9 cellular contexts compared by ENCODE assay signal in genomic region chr15:51759557-51760070, GRCh38. TPM values are rescaled to one million over a fixed set of nuclear protein-coding genes. Genes with fewer than 3 reads are reported as not detected.
DNase-seq lines count a peak whose midpoint lies in the region; ATAC-seq and TF ChIP-seq lines count a peak whose summit lies in the region.
"Had no signal": no experiment of that assay in that cellular context is flagged by ENCODE, and none has a peak within 500 bp of the region (broad histone marks: within the 10 kb centered on the region; RNA-seq: fewer than 3 reads in every experiment).

No MANE protein-coding gene starts in this region.

- no TSS peak for BruUV-seq in IMR-90 (replicated peaks; lab: Mats Ljungman, UMichigan)

- 0 out of 2 replicates have a peak overlapping the region, but pooled peaks have one; percentile 3 for H2BK20ac ChIP-seq in IMR-90 (ENCODE audit: low read depth, low read length)

- no peak for TF ChIP-seq POLR2A in IMR-90 (IDR thresholded peaks at IDR 0.05; ENCODE audit: low read depth, low read length)

- peak overlapping the region; percentile 13; the same call in 1 of the 2 replicates for H3K4ac ChIP-seq in IMR-90 (ENCODE audit: low read depth, low read length)

- no peak overlapping the region for H2BK15ac ChIP-seq in IMR-90 (ENCODE audit: low read depth, low read length)

- H3K4me3 ChIP-seq in IMR-90 (ENCODE audit: insufficient read depth, low read depth, low read length), result no peak overlapping the region
- no peak overlapping the region for H3K4me3 ChIP-seq in lung

- no peak overlapping the region for H3K9ac ChIP-seq in IMR-90 (ENCODE audit: low read depth, low read length)

- no peak overlapping the region for H4K8ac ChIP-seq in IMR-90 (ENCODE audit: low read depth in 2 of 2, low read length in 2 of 2)

- no CpG with 5 or more reads among the region's 3 CpGs for WGBS in IMR-90 (ENCODE audit: extremely low coverage in 2 of 2, insufficient read length in 1 of 2), 2 experiments
- 36 to 45% methylated on average over 3 of the region's 3 CpGs for WGBS in lung, 2 donors

- no peak overlapping the region for H4K5ac ChIP-seq in IMR-90 (ENCODE audit: low read depth, low read length)

- no peak overlapping the region for H3K23ac ChIP-seq in IMR-90 (ENCODE audit: low read depth, low read length)

- H3K27me3 ChIP-seq in IMR-90 (ENCODE audit: control insufficient read depth, insufficient read depth, low read length) (no peaks in the 10 kb centered on the region), lung (ENCODE audit: control insufficient read depth, insufficient read depth) (no peaks in the 10 kb centered on the region)

- H2AK5ac ChIP-seq in IMR-90 (ENCODE audit: low read depth, low read length), result no peak overlapping the region

- H3K9me1 ChIP-seq in IMR-90 (ENCODE audit: insufficient read depth, low read length), result peaks cover 7% of the 10 kb centered on the region

- no peak overlapping the region for H2BK120ac ChIP-seq in IMR-90 (ENCODE audit: low read depth, low read length)

- TF ChIP-seq CTCF in IMR-90 (conservative IDR thresholded peaks at IDR 0.05; ENCODE audit: low read depth, low read length) (0 out of 2 replicates have a peak, but pooled peaks have one; percentile 7), lung (IDR thresholded peaks at IDR 0.05; ENCODE audit: control extremely low read depth, extremely low read depth) (no peak)

- DNase-seq in DMS 273 treated with DMSO at 0.1 percent for 48 hours (lab: John Stamatoyannopoulos, UW), result peak; percentile 18
- DNase-seq in IMR-90, result peak; percentile 97
- DNase-seq in astrocyte of the hippocampus (ENCODE audit: low read depth, low spot score), result peak; percentile 94
- DNase-seq in lung (ENCODE audit: low spot score), result peak; percentile 77
- DNase-seq in germinal center (ENCODE audit: low spot score), result no peak
- no peak for DNase-seq in KG1 (lab: John Stamatoyannopoulos, UW)
- no peak for DNase-seq in HK-2 (ENCODE audit: unreplicated experiment)

- no peak overlapping the region for H3K18ac ChIP-seq in IMR-90 (ENCODE audit: low read depth, low read length)

- H2AK9ac ChIP-seq in IMR-90 (replicated peaks; ENCODE audit: low read depth, low read length, poor library complexity), result no peak overlapping the region

- no peaks in the 10 kb centered on the region for H3K9me3 ChIP-seq in IMR-90 (ENCODE audit: control insufficient read depth, insufficient read depth, low read length)
- no peaks in the 10 kb centered on the region for H3K9me3 ChIP-seq in lung (ENCODE audit: control insufficient read depth in 2 of 2, insufficient read depth in 1 of 2, low read length in 1 of 2)

- no peak overlapping the region for H3K14ac ChIP-seq in IMR-90 (replicated peaks; ENCODE audit: low read depth, low read length)

- H3K27ac ChIP-seq in IMR-90 (ENCODE audit: insufficient read depth, low read length), result peak overlapping the region; percentile 34; the same call in 1 of the 2 replicates
- H3K27ac ChIP-seq in lung (ENCODE audit: low read depth in 1 of 2, low read length in 1 of 2), result no peak overlapping the region
- H3K27ac ChIP-seq: HL-60 had no signal

- H3K4me1 ChIP-seq in IMR-90 (ENCODE audit: control insufficient read depth, insufficient read depth, low read length), result peaks cover 9% of the 10 kb centered on the region
- H3K4me1 ChIP-seq in lung (ENCODE audit: control insufficient read depth in 2 of 2, insufficient read depth in 2 of 2, low read length in 2 of 2), result peaks cover 4 to 5% of the 10 kb centered on the region in 2 donors

- POLR2A ChIA-PET in IMR-90 (lab: Charles Lee; ENCODE audit: unreplicated experiment), result interaction anchor here (0.6 kb wide), 1 partner anchor 663 kb away, joined by 4 read pairs; no protein-coding TSS in a partner anchor

- peaks cover 13% of the 10 kb centered on the region; the same call in 1 of the 2 replicates for H4K20me1 ChIP-seq in IMR-90 (ENCODE audit: insufficient read depth, low read length)

- in situ Hi-C loops in IMR-90 (cut with MboI; ENCODE audit: low sequenced_read_pairs), result no loop called here

- intact Hi-C loops in IMR-90 (cut with micrococcal nuclease), result loop anchor here (2.0 to 5.0 kb wide), 2 partner anchors 23 to 72 kb away; partner anchors contain the start of gene LYSMD2

- CTCF ChIA-PET in IMR-90 (lab: Yijun Ruan, JAX), result interaction anchor here (0.6 to 0.8 kb wide), 2 partner anchors 78 to 109 kb away, joined by 3 read pairs; partner anchors contain the start of gene SCG3

- ATAC-seq in IMR-90 (ENCODE audit: low read depth) (peak; percentile 93), lung (ENCODE audit: insufficient read depth, low FRiP score) (no peak), GM18870 (IDR thresholded peaks at IDR 0.05; ENCODE audit: unreplicated experiment) (no peak)

- H3K79me1 ChIP-seq in IMR-90 (ENCODE audit: low read depth in 1 of 2, low read length in 2 of 2), result peaks cover 6 to 23% of the 10 kb centered on the region in 2 experiments; a peak in 3 of 4 replicates

- peak overlapping the region; percentile 33 for H2BK5ac ChIP-seq in IMR-90 (ENCODE audit: low read depth, low read length, poor library complexity, severe bottlenecking)

- no peak overlapping the region for H4K91ac ChIP-seq in IMR-90 (ENCODE audit: insufficient read depth, low read depth, low read length)

- no peak overlapping the region for H3K56ac ChIP-seq in IMR-90 (ENCODE audit: extremely low read depth, insufficient read depth, low read length)

- no peak for TF ChIP-seq RAD21 in IMR-90 (IDR thresholded peaks at IDR 0.05; ENCODE audit: low read length)

- peak overlapping the region; percentile 46 for H2AFZ ChIP-seq in IMR-90 (replicated peaks; ENCODE audit: low read length, poor library complexity)

- peak overlapping the region; percentile 3; the same call in 1 of the 2 replicates for H3K4me2 ChIP-seq in IMR-90 (ENCODE audit: low read depth, low read length)

- no peaks in the 10 kb centered on the region for H3K36me3 ChIP-seq in IMR-90 (ENCODE audit: control insufficient read depth, insufficient read depth, low read length)
- no peaks in the 10 kb centered on the region for H3K36me3 ChIP-seq in lung (ENCODE audit: control insufficient read depth in 2 of 2, insufficient read depth in 2 of 2, low read length in 2 of 2)

- dilution Hi-C loops in IMR-90 (cut with HindIII; ENCODE audit: low sequenced_read_pairs, unreplicated experiment), result no loop called here

TF ChIP-seq in IMR-90, 13 proteins besides CTCF, POLR2A, EP300 and RAD21:
- TF ChIP-seq NFE2L2 (IDR thresholded peaks at IDR 0.05; ENCODE audit: low read depth, low read length) (no peak), RFX5 (IDR thresholded peaks at IDR 0.05; ENCODE audit: low read depth, low read length) (no peak), BHLHE40 (IDR thresholded peaks at IDR 0.05; ENCODE audit: low read depth, low read length) (no peak), FOS (IDR thresholded peaks at IDR 0.05; ENCODE audit: low read depth, low read length) (no peak), MAFK (IDR thresholded peaks at IDR 0.05; ENCODE audit: low read depth, low read length) (no peak), USF2 (IDR thresholded peaks at IDR 0.05; ENCODE audit: low read depth, low read length) (no peak), MXI1 (IDR thresholded peaks at IDR 0.05; ENCODE audit: borderline replicate concordance, low read depth, low read length) (no peak), RCOR1 (IDR thresholded peaks at IDR 0.05; ENCODE audit: insufficient replicate concordance, low read length) (peak; percentile 52), ELK1 (IDR thresholded peaks at IDR 0.05; ENCODE audit: borderline replicate concordance, low read depth, low read length) (no peak), CHD1 (IDR thresholded peaks at IDR 0.05; ENCODE audit: low read depth, low read length) (no peak), CEBPB (IDR thresholded peaks at IDR 0.05; ENCODE audit: low read depth, low read length) (peak; percentile 99)

RNA-seq across cellular contexts. Expression of gene TMOD2, which starts 8.2 kb away (rescaled TPM):
- total RNA-seq in IMR-90 (2012; rRNA removed), result 5.4 and 6.9 TPM in 2 replicates
- polyA plus RNA-seq in IMR-90 (2012; rRNA removed), result 1.7 and 2.8 TPM in 2 replicates
- polyA plus RNA-seq in IMR-90 (2012; cell fraction: cytosol; rRNA removed), result 0.48 and 0.64 TPM in 2 replicates
- polyA plus RNA-seq in IMR-90 (2012; cell fraction: nucleus; rRNA removed; ENCODE audit: low replicate concordance), result 0.39 and 2.6 TPM in 2 replicates
- total RNA-seq in lung, result 10 to 100 TPM in 1 of 2 donors, 1 to 10 TPM in 1; 9.4 to 10.4 TPM
- polyA plus RNA-seq in lung, result 1 to 10 TPM; 1.5 to 2.1 TPM

RNA-seq across cellular contexts. Expression of gene LYSMD2, which starts 22.2 kb away (rescaled TPM):
- total RNA-seq in IMR-90 (2012; rRNA removed), result 5.9 and 7.2 TPM in 2 replicates
- polyA plus RNA-seq in IMR-90 (2012; rRNA removed), result 5.6 and 6.0 TPM in 2 replicates
- polyA plus RNA-seq in IMR-90 (2012; cell fraction: cytosol; rRNA removed), result 4.4 and 6.9 TPM in 2 replicates
- 2.1 and 5.4 TPM in 2 replicates for polyA plus RNA-seq in IMR-90 (2012; cell fraction: nucleus; rRNA removed; ENCODE audit: low replicate concordance)
- total RNA-seq in lung, result 10 to 100 TPM in 1 of 2 donors, 1 to 10 TPM in 1; 8.1 to 12.9 TPM
- 10 to 100 TPM; 14.4 to 17.4 TPM for polyA plus RNA-seq in lung

Comparison
In these comparisons a context has a peak if more than half of its experiments do, and no peak if none do; other contexts are left out.
1. DNase-seq: peak in DMS 273 treated with DMSO at 0.1 percent for 48 hours (single experiment), IMR-90 (single experiment), astrocyte of the hippocampus (single experiment) and lung (single experiment); none in germinal center (single experiment), KG1 (single experiment) and HK-2 (single experiment).